Comparison of ENCODE assay signal across 9 cellular contexts in genomic region chr10:104299031-104299904, GRCh38. TPM values are rescaled to one million over a fixed set of nuclear protein-coding genes. Genes with fewer than 3 reads are reported as not detected.
DNase-seq lines count a peak whose midpoint lies in the region; ATAC-seq and TF ChIP-seq lines count a peak whose summit lies in the region.
"Had no signal": no experiment of that assay in that cellular context is flagged by ENCODE, and none has a peak within 500 bp of the region (broad histone marks: within the 10 kb centered on the region; RNA-seq: fewer than 3 reads in every experiment).

No MANE protein-coding gene starts in this region.

- peak overlapping the region; percentile 75 for H3K9ac ChIP-seq in skeletal muscle satellite cell (ENCODE audit: low read depth, low read length)

- peaks cover 6% of the 10 kb centered on the region for H3K9me3 Mint-ChIP-seq in nephron progenitor cell

- H3K27ac Mint-ChIP-seq in nephron progenitor cell: no peak overlapping the region

- H3K4me2 ChIP-seq in skeletal muscle satellite cell (ENCODE audit: low read length): peak overlapping the region; percentile 42

- H3K4me1 ChIP-seq in skeletal muscle satellite cell (ENCODE audit: control insufficient read depth, insufficient read depth, low read length): peaks cover 45% of the 10 kb centered on the region

- H3K27ac ChIP-seq in brain microvascular endothelial cell: peak overlapping the region; percentile 100

- in situ Hi-C loops in brain microvascular endothelial cell (cut with HindIII; ENCODE audit: low pct_ligation_motif_present, low sequenced_read_pairs): no loop called here

- H3K36me3 ChIP-seq in brain microvascular endothelial cell (replicated peaks) (no peaks in the 10 kb centered on the region), skeletal muscle satellite cell (ENCODE audit: insufficient read depth, low read length) (no peaks in the 10 kb centered on the region)

- H3K9me3 ChIP-seq in skeletal muscle satellite cell (replicated peaks; ENCODE audit: low read length): no peaks in the 10 kb centered on the region

- DNase-seq in EL (peak; percentile 64), brain microvascular endothelial cell (peak; percentile 90), iris pigment epithelial cell (ENCODE audit: low read depth) (peak; percentile 89), nephron progenitor cell (no peak), SW 1271 (lab: John Stamatoyannopoulos, UW) (no peak), GM20000 (ENCODE audit: low spot score) (no peak)
- DNase-seq: NCI-H82 had no signal

- peaks cover 19% of the 10 kb centered on the region for H3K4me1 Mint-ChIP-seq in nephron progenitor cell

- H3K4me3 Mint-ChIP-seq in nephron progenitor cell: no peak overlapping the region

- H3K4me3 ChIP-seq in brain microvascular endothelial cell (ENCODE audit: low read depth, low read length): peak overlapping the region; percentile 36
- H3K4me3 ChIP-seq in skeletal muscle satellite cell (ENCODE audit: low read length): peak overlapping the region; percentile 22

- ATAC-seq in HG02852 (IDR thresholded peaks at IDR 0.05; ENCODE audit: unreplicated experiment): no peak

- TF ChIP-seq CTCF in brain microvascular endothelial cell (IDR thresholded peaks at IDR 0.05; ENCODE audit: low read depth, low read length, missing control alignments): no peak
- TF ChIP-seq CTCF in nephron progenitor cell (IDR thresholded peaks at IDR 0.05): no peak
- no peak for TF ChIP-seq CTCF in GM20000 (IDR thresholded peaks at IDR 0.05; ENCODE audit: extremely low read depth, missing control alignments)

- peaks cover 10% of the 10 kb centered on the region for H3K36me3 Mint-ChIP-seq in nephron progenitor cell (ENCODE audit: low read depth)

- peaks cover 3% of the 10 kb centered on the region for H3K27me3 Mint-ChIP-seq in nephron progenitor cell (ENCODE audit: low read depth, poor library complexity)

- H3K27me3 ChIP-seq in brain microvascular endothelial cell (replicated peaks) (no peaks in the 10 kb centered on the region), skeletal muscle satellite cell (ENCODE audit: control insufficient read depth, insufficient read depth, low read length) (no peaks in the 10 kb centered on the region)

RNA-seq across cellular contexts. Expression of gene GSTO2, which starts 30.3 kb away (rescaled TPM):
- 0.66 and 1.8 TPM in 2 replicates for total RNA-seq in skeletal muscle satellite cell (2012; rRNA removed)

RNA-seq across cellular contexts. Expression of gene ITPRIP, which starts 39.0 kb away (rescaled TPM):
- 28.4 and 31.9 TPM in 2 replicates for total RNA-seq in skeletal muscle satellite cell (2012; rRNA removed)

RNA-seq across cellular contexts. Expression of gene GSTO1, which starts 44.6 kb away (rescaled TPM):
- 458 and 496 TPM in 2 replicates for total RNA-seq in skeletal muscle satellite cell (2012; rRNA removed)

RNA-seq across cellular contexts. Expression of gene CFAP58, which starts 54.4 kb away (rescaled TPM):
- 0.51 and 0.66 TPM in 2 replicates for total RNA-seq in skeletal muscle satellite cell (2012; rRNA removed)

Comparison
In these comparisons a context has a peak if more than half of its experiments do, and no peak if none do; other contexts are left out.
1. DNase-seq: peak in EL (single experiment), brain microvascular endothelial cell (single experiment) and iris pigment epithelial cell (single experiment); none in nephron progenitor cell (single experiment), SW 1271 (0 of 2) and GM20000 (single experiment).